8 cellular contexts compared by ENCODE assay signal in genomic region chr11:64233913-64234839, GRCh38. TPM values are rescaled to one million over a fixed set of nuclear protein-coding genes. Genes with fewer than 3 reads are reported as not detected.
A peak's percentile ranks its signal among the peaks of the same experiment; 100 is the strongest.
DNase-seq lines count a peak whose midpoint lies in the region; ATAC-seq lines count a peak whose summit lies in the region.

Gene VEGFB (plus strand): TSS chr11:64234584. CDS start chr11:64234834, 250 bp downstream.

- peaks cover 40% of the 10 kb centered on the region for H3K4me1 ChIP-seq in CD4-positive, alpha-beta memory T cell (ENCODE audit: insufficient read depth, low read length)

- no peaks in the 10 kb centered on the region for H3K9me3 Mint-ChIP-seq in CD4-positive, alpha-beta memory T cell

- peaks cover 0 to 25% of the 10 kb centered on the region in 2 donors for H3K36me3 Mint-ChIP-seq in CD4-positive, alpha-beta memory T cell

- DNase-seq in CD4-positive, alpha-beta memory T cell = peak; percentile 62 to 76 (median 66)
- DNase-seq in NCI-H226 (peak; percentile 43), activated T-cell treated with anti-CD3 and anti-CD28 coated beads for 1 hour (ENCODE audit: low read depth) (peak; percentile 66), epidermal melanocyte (ENCODE audit: insufficient read length, low spot score) (peak; percentile 67), midbrain (lab: John Stamatoyannopoulos, UW) (peak; percentile 69), DMS114 treated with DMSO at 0.1 percent for 48 hours (lab: John Stamatoyannopoulos, UW; ENCODE audit: unreplicated experiment) (no peak)
- DNase-seq in stimulated activated naive CD8-positive, alpha-beta T cell treated with anti-CD3 and anti-CD28 coated beads, Interleukin-15, Interleukin-2, amounts not matched to agents 100 U/mL and 50 U/mL, for 24 hours = peak; percentile 78

- no peaks in the 10 kb centered on the region for H3K27me3 ChIP-seq in CD4-positive, alpha-beta memory T cell (ENCODE audit: insufficient read depth, low read length)

- peak within 1 kb of the TSS; percentile 79 to 87 (median 82) for H3K4me3 Mint-ChIP-seq in CD4-positive, alpha-beta memory T cell

- CTCF ChIA-PET in CD4-positive, alpha-beta memory T cell (lab: Charles Lee; ENCODE audit: partially characterized antibody) = interaction anchor here (1.1 to 2.5 kb wide), 6 partner anchors 17 to 70 kb away, joined by 3 to 12 read pairs (median 5); partner anchors contain the start of genes CATSPERZ, FERMT3 and PLCB3

- no peaks in the 10 kb centered on the region for H3K27me3 Mint-ChIP-seq in CD4-positive, alpha-beta memory T cell

- POLR2A ChIA-PET in CD4-positive, alpha-beta memory T cell (lab: Charles Lee; ENCODE audit: partially characterized antibody) = interaction anchor here (0.6 to 38.9 kb wide), 10 partner anchors 10 to 83 kb away, joined by 3 to 937 read pairs (median 8); partner anchors contain the start of genes BAD, FERMT3, FKBP2 and NUDT22

- peak within 1 kb of the TSS; percentile 57 to 58 for H3K4me3 ChIP-seq in CD4-positive, alpha-beta memory T cell (ENCODE audit: low read length in 2 of 2)

- H3K36me3 ChIP-seq in CD4-positive, alpha-beta memory T cell (ENCODE audit: insufficient read depth, low read length) = peaks cover 7% of the 10 kb centered on the region

- H3K27ac Mint-ChIP-seq in CD4-positive, alpha-beta memory T cell = peak within 1 kb of the TSS; percentile 73 to 94 (median 91)

- ATAC-seq in GM21825 (IDR thresholded peaks at IDR 0.05; ENCODE audit: unreplicated experiment) = peak; percentile 33
- ATAC-seq in stimulated activated naive CD8-positive, alpha-beta T cell treated with anti-CD3 and anti-CD28 coated beads, Interleukin-15, Interleukin-2, amounts not matched to agents 100 U/mL and 50 U/mL, for 24 hours = peak; percentile 49

- no peaks in the 10 kb centered on the region for H3K9me3 ChIP-seq in CD4-positive, alpha-beta memory T cell (ENCODE audit: control insufficient read depth in 1 of 2, low read length in 2 of 2)

- H3K4me1 Mint-ChIP-seq in CD4-positive, alpha-beta memory T cell = peaks cover 14 to 51% (median 34%) of the 10 kb centered on the region in 4 donors

- peak within 1 kb of the TSS; percentile 71 for H3K27ac ChIP-seq in CD4-positive, alpha-beta memory T cell (ENCODE audit: low read depth, low read length)

- intact Hi-C loops in CD4-positive, alpha-beta memory T cell (cut with micrococcal nuclease) = loop anchor here (1.0 kb wide), 1 partner anchor 8 kb away; the partner anchor contains the start of genes NUDT22 and TRPT1

RNA-seq across cellular contexts. Expression of gene VEGFB, which starts in this region (rescaled TPM):
- total RNA-seq in CD4-positive, alpha-beta memory T cell = 10 to 100 TPM; 96.8 to 97.3 TPM
- polyA plus RNA-seq in CD4-positive, alpha-beta memory T cell = 10 to 100 TPM in 1 of 2 donors, 1 to 10 TPM in 1; 2.3 to 22.2 TPM
